ENCODE assay signal across 8 cellular contexts in genomic region chr13:52455677-52456041, GRCh38. TPM values are rescaled to one million over a fixed set of nuclear protein-coding genes. Genes with fewer than 3 reads are reported as not detected.
DNase-seq lines count a peak whose midpoint lies in the region; ATAC-seq and TF ChIP-seq lines count a peak whose summit lies in the region.

No MANE protein-coding gene starts in this region.

- ATAC-seq in GM18868 (IDR thresholded peaks at IDR 0.05; ENCODE audit: unreplicated experiment) (peak; percentile 29), HG03135 (IDR thresholded peaks at IDR 0.05; ENCODE audit: unreplicated experiment) (peak; percentile 33)

- no peak for TF ChIP-seq CTCF in lower leg skin (IDR thresholded peaks at IDR 0.05)

- H3K4me3 ChIP-seq in lower leg skin (ENCODE audit: low read depth, poor library complexity, severe bottlenecking), result peak overlapping the region; percentile 80

- intact Hi-C loops in lower leg skin (cut with DNase I; ENCODE audit: low total_unique reads), result no loop called here

- no peak for TF ChIP-seq POLR2A in lower leg skin (IDR thresholded peaks at IDR 0.05)

- in situ Hi-C loops in ACHN (cut with HindIII; ENCODE audit: low pct_ligation_motif_present, low pct_unique_long_range_greater_than_20kb, low sequenced_read_pairs), result no loop called here

- WGBS in lower leg skin, 2 donors, result 0 to 1% methylated on average over 32 to 35 of the region's 37 CpGs

- DNase-seq in ACHN, result peak; percentile 64
- DNase-seq in NCI-H510A treated with DMSO at 0.1 percent for 48 hours (lab: John Stamatoyannopoulos, UW), result peak; percentile 66
- peak; percentile 69 to 71 for DNase-seq in activated CD4-positive, alpha-beta T cell treated with anti-CD3 and anti-CD28 coated beads, Interleukin-2, amount 50 U/mL, for 4 hours
- DNase-seq in dermis microvascular lymphatic vessel endothelial cell (ENCODE audit: low read depth in 2 of 2), result peak; percentile 45 to 81
- DNase-seq in lower leg skin (ENCODE audit: low spot score in 2 of 2), result peak; percentile 45 to 92
- DNase-seq in stimulated activated CD4-positive, alpha-beta T cell treated with anti-CD3 and anti-CD28 coated beads, Interleukin-4, amount 100 ng/mL, for 48 hours (ENCODE audit: low read depth in 2 of 2), result peak; percentile 71 to 74

RNA-seq across cellular contexts. Expression of gene CKAP2, which starts 0.4 kb away (rescaled TPM):
- total RNA-seq in dermis microvascular lymphatic vessel endothelial cell, result 16.6 and 20.4 TPM in 2 replicates
- total RNA-seq in lower leg skin, result 10 to 100 TPM; 13.9 to 24.2 (median 22.0) TPM

RNA-seq across cellular contexts. Expression of gene VPS36, which starts 5.2 kb away (rescaled TPM):
- total RNA-seq in dermis microvascular lymphatic vessel endothelial cell, result 18.9 and 20.5 TPM in 2 replicates
- 100 to 1,000 TPM in 2 of 4 donors, 10 to 100 TPM in 2; 68.1 to 148 (median 92.6) TPM for total RNA-seq in lower leg skin

RNA-seq across cellular contexts. Expression of gene THSD1, which starts 49.7 kb away (rescaled TPM):
- total RNA-seq in dermis microvascular lymphatic vessel endothelial cell, result 41.3 and 52.8 TPM in 2 replicates
- 1 to 10 TPM; 5.1 to 9.5 (median 6.3) TPM for total RNA-seq in lower leg skin

Comparison
In these comparisons a context has a peak if more than half of its experiments do, and no peak if none do; other contexts are left out.
1. Peak in every context shown above with its lines: DNase-seq, ATAC-seq and H3K4me3 ChIP-seq.